ENCODE assay signal across 8 cellular contexts in genomic region chr17:78324391-78325075, GRCh38. TPM values are rescaled to one million over a fixed set of nuclear protein-coding genes. Genes with fewer than 3 reads are reported as not detected.
DNase-seq lines count a peak whose midpoint lies in the region; ATAC-seq, FAIRE-seq and TF ChIP-seq lines count a peak whose summit lies in the region.

No MANE protein-coding gene starts in this region.

- CTCF ChIA-PET in A549 (lab: Yijun Ruan, JAX): interaction anchor here (0.8 to 3.8 kb wide), 8 partner anchors 9 to 40 kb away, joined by 3 to 24 read pairs (median 4); no protein-coding TSS in a partner anchor

- H3K9me3 ChIP-seq in A549 (no peaks in the 10 kb centered on the region), SJSA1 (replicated peaks) (no peaks in the 10 kb centered on the region), duodenal mucosa (ENCODE audit: control insufficient read depth in 1 of 2, low read length in 2 of 2) (no peaks in the 10 kb centered on the region), thymus (ENCODE audit: control insufficient read depth) (no peaks in the 10 kb centered on the region)

- peak in 1 of 2 experiments; percentile 66 for DNase-seq in A549 (ENCODE audit: low read depth in 1 of 2, low spot score in 1 of 2)
- DNase-seq in GM12891 (ENCODE audit: insufficient read length, low spot score): no peak
- peak; percentile 89 to 91 for DNase-seq in SJSA1 (ENCODE audit: low read depth in 1 of 2, low spot score in 2 of 2)
- DNase-seq in memory B cell (ENCODE audit: low spot score in 2 of 2): no peak

- peak overlapping the region; percentile 47 to 79; a peak in 5 of 6 replicates for H3K27ac ChIP-seq in A549
- peak overlapping the region; percentile 72 for H3K27ac ChIP-seq in SJSA1
- H3K27ac ChIP-seq in duodenal mucosa (ENCODE audit: low read depth, low read length): peak overlapping the region; percentile 74
- H3K27ac ChIP-seq in thymus (ENCODE audit: low read depth): peak overlapping the region; percentile 73

- H3K36me3 ChIP-seq in SJSA1 (no peaks in the 10 kb centered on the region), duodenal mucosa (ENCODE audit: control insufficient read depth in 1 of 2, insufficient read depth in 2 of 2, low read length in 2 of 2) (no peaks in the 10 kb centered on the region), thymus (ENCODE audit: control insufficient read depth, insufficient read depth) (no peaks in the 10 kb centered on the region)

- no peak for TF ChIP-seq RAD21 in A549 (conservative IDR thresholded peaks at IDR 0.05 in 1 of 2, IDR thresholded peaks at IDR 0.05 in 1 of 2)

- 46% methylated on average over 18 of the region's 18 CpGs for WGBS in A549 (ENCODE audit: missing lambda C conversion rate)
- WGBS in thymus: 17% methylated on average over 18 of the region's 18 CpGs

- no peaks in the 10 kb centered on the region for H3K36me3 Mint-ChIP-seq in memory B cell

- peak overlapping the region; percentile 25 for H3K4me2 ChIP-seq in A549

- H3K4me3 ChIP-seq in A549 (no peak overlapping the region), SJSA1 (no peak overlapping the region), duodenal mucosa (ENCODE audit: low read depth in 1 of 2, low read length in 2 of 2) (no peak overlapping the region), thymus (ENCODE audit: low read length) (no peak overlapping the region)

- peaks cover 12% of the 10 kb centered on the region for H3K4me1 Mint-ChIP-seq in memory B cell

- H3K27me3 ChIP-seq in SJSA1 (replicated peaks) (no peaks in the 10 kb centered on the region), duodenal mucosa (ENCODE audit: control insufficient read depth in 1 of 2, insufficient read depth in 2 of 2, low read length in 2 of 2) (no peaks in the 10 kb centered on the region), thymus (ENCODE audit: control insufficient read depth, insufficient read depth) (no peaks in the 10 kb centered on the region)

- H3K4me1 ChIP-seq in A549 (peaks cover 34% of the 10 kb centered on the region), SJSA1 (replicated peaks) (peaks cover 46% of the 10 kb centered on the region), duodenal mucosa (ENCODE audit: control insufficient read depth in 1 of 2, insufficient read depth in 2 of 2, low read length in 2 of 2) (peaks cover 12 to 20% of the 10 kb centered on the region in 2 donors), thymus (ENCODE audit: control insufficient read depth, insufficient read depth, low read length) (peaks cover 12% of the 10 kb centered on the region)

- H3K9me3 Mint-ChIP-seq in memory B cell: no peaks in the 10 kb centered on the region

- peak; percentile 33 to 62; a peak in 5 of 6 replicates for ATAC-seq in A549
- ATAC-seq in memory B cell (ENCODE audit: low read depth): peak; percentile 29
- ATAC-seq in GM18505 (IDR thresholded peaks at IDR 0.05; ENCODE audit: unreplicated experiment): no peak
- ATAC-seq in HG02938 (IDR thresholded peaks at IDR 0.05; ENCODE audit: unreplicated experiment): no peak

- H3K9ac ChIP-seq in duodenal mucosa (ENCODE audit: low read depth in 1 of 2, low read length in 2 of 2): no peak overlapping the region

- no peak for TF ChIP-seq EP300 in A549 (IDR thresholded peaks at IDR 0.05)

- no peaks in the 10 kb centered on the region for H3K27me3 Mint-ChIP-seq in memory B cell

- TF ChIP-seq CTCF in A549 (IDR thresholded peaks at IDR 0.05): no peak

- FAIRE-seq in A549 (lab: Jason Lieb, UNC): no peak
- FAIRE-seq in GM12891 (lab: Jason Lieb, UNC): peak; percentile 5

- TF ChIP-seq POLR2A in A549 (IDR thresholded peaks at IDR 0.05; ENCODE audit: low read length): no peak
- no peak for TF ChIP-seq POLR2A in GM12891 (IDR thresholded peaks at IDR 0.05; ENCODE audit: low read depth, low read length)
- no peak for TF ChIP-seq POLR2A in GM18505 (IDR thresholded peaks at IDR 0.05; ENCODE audit: borderline replicate concordance, extremely low read depth, insufficient read depth, insufficient read length)

- H3K4me3 Mint-ChIP-seq in memory B cell: no peak overlapping the region

- POLR2A ChIA-PET in A549 (lab: Yijun Ruan, JAX): no interaction called here

- H3K27ac Mint-ChIP-seq in memory B cell: no peak overlapping the region

TF ChIP-seq in A549, 52 proteins besides CTCF, POLR2A, EP300 and RAD21:
- peak; percentile 24; the same call in 1 of the 2 replicates for TF ChIP-seq USF2 (IDR thresholded peaks at IDR 0.05)
- TF ChIP-seq CHD4 (IDR thresholded peaks at IDR 0.05; ENCODE audit: borderline replicate concordance): no peak
- no peak for TF ChIP-seq ZNF302 (CRISPR knock-in tag; IDR thresholded peaks at IDR 0.05)
- 0 out of 2 replicates have a peak, but pooled peaks have one; percentile 24 for TF ChIP-seq MAX (IDR thresholded peaks at IDR 0.05)

TF ChIP-seq in GM12891, 5 proteins besides CTCF, POLR2A, EP300 and RAD21:
- TF ChIP-seq SPI1 (IDR thresholded peaks at IDR 0.05; ENCODE audit: low read depth, low read length) (peak; percentile 59), POLR2AphosphoS5 (IDR thresholded peaks at IDR 0.05; ENCODE audit: low read depth, low read length) (no peak)

RNA-seq across cellular contexts. Expression of gene SOCS3, which starts 35.3 kb away (rescaled TPM):
- 13.3 and 14.7 TPM in 2 replicates for polyA plus RNA-seq in A549 (2011; rRNA removed)
- 16.7 and 27.8 TPM in 2 replicates for polyA plus RNA-seq in A549 (2012; cell fraction: cytosol; rRNA removed)
- 32.8 and 41.8 TPM in 2 replicates for polyA plus RNA-seq in A549 (2012; cell fraction: nucleus; rRNA removed)
- polyA plus RNA-seq in A549 (2017; fragmentation: RNase III; extraction: RNeasy Plus Mini Kit Qiagen cat#74134 plus additional on column Dnase treatment): 10.9 to 13.5 TPM (median 11.5 TPM) in 3 replicates
- 19.8 and 19.9 TPM in 2 replicates for polyA minus RNA-seq in A549 (2011; rRNA and poly(A)+ RNA removed)
- polyA plus RNA-seq in GM12891 (2012; ENCODE audit: low read depth, missing spikeins): 2.0 TPM
- total RNA-seq in SJSA1 (2014; rRNA removed; shearing (Covaris generic)): 44.7 and 71.9 TPM in 2 replicates
- 126 TPM for polyA plus RNA-seq in thymus

RNA-seq across cellular contexts. Expression of gene PGS1, which starts 53.9 kb away (rescaled TPM):
- polyA plus RNA-seq in A549 (2011; rRNA removed): 29.5 and 29.6 TPM in 2 replicates
- polyA plus RNA-seq in A549 (2012; cell fraction: cytosol; rRNA removed): 41.5 and 50.7 TPM in 2 replicates
- polyA plus RNA-seq in A549 (2012; cell fraction: nucleus; rRNA removed): 111 and 113 TPM in 2 replicates
- polyA plus RNA-seq in A549 (2017; fragmentation: RNase III; extraction: RNeasy Plus Mini Kit Qiagen cat#74134 plus additional on column Dnase treatment): 23.4 to 27.0 TPM (median 23.7 TPM) in 3 replicates
- 40.0 and 45.8 TPM in 2 replicates for polyA minus RNA-seq in A549 (2011; rRNA and poly(A)+ RNA removed)
- polyA plus RNA-seq in GM12891 (2012; ENCODE audit: low read depth, missing spikeins): 18.5 TPM
- total RNA-seq in SJSA1 (2014; rRNA removed; shearing (Covaris generic)): 43.6 and 64.1 TPM in 2 replicates
- 32.1 TPM for polyA plus RNA-seq in thymus

Comparison
In these comparisons a context has a peak if more than half of its experiments do, and no peak if none do; other contexts are left out.
1. ATAC-seq: peak in A549 (2 of 2) and memory B cell (single experiment); none in GM18505 (single experiment) and HG02938 (single experiment).
2. DNase-seq: peak in SJSA1 (2 of 2); none in GM12891 (single experiment) and memory B cell (0 of 2).
3. Peak in every context shown above with its lines, with median percentiles within 50 percentile points of each other: H3K27ac ChIP-seq.